ENCODE assay signal across 9 cellular contexts in genomic region chr2:37786854-37787253, GRCh38.
DNase-seq lines count a peak whose midpoint lies in the region; ATAC-seq and TF ChIP-seq lines count a peak whose summit lies in the region.
"Had no signal": no experiment of that assay in that cellular context is flagged by ENCODE, and none has a peak within 500 bp of the region (broad histone marks: within the 10 kb centered on the region; RNA-seq: fewer than 3 reads in every experiment).

No MANE protein-coding gene starts in this region.

- peak overlapping the region in 1 of 3 donors; percentile 78 for H3K27ac ChIP-seq in thyroid gland

- H3K4me3 ChIP-seq in thyroid gland (replicated peaks in 1 of 3): no peak overlapping the region

- intact Hi-C loops in thyroid gland (cut with DNase I): no loop called here

- no peaks in the 10 kb centered on the region for H3K27me3 ChIP-seq in thyroid gland

- no peak for TF ChIP-seq POLR2A in thyroid gland (IDR thresholded peaks at IDR 0.05)

- TF ChIP-seq CTCF in thyroid gland (IDR thresholded peaks at IDR 0.05): no peak

- DNase-seq in NCI-H1092 (lab: John Stamatoyannopoulos, UW) (peak; percentile 77), NCI-H446 (lab: John Stamatoyannopoulos, UW) (peak; percentile 79 to 96), glomerular visceral epithelial cell (ENCODE audit: extremely low spot score) (peak; percentile 78), thyroid gland (peak; percentile 74 to 80)
- DNase-seq in activated naive CD4-positive, alpha-beta T cell treated with anti-CD3 and anti-CD28 coated beads, Interleukin-2, amount 50 U/mL, for 72 hours (ENCODE audit: low spot score in 2 of 2): no peak
- DNase-seq in effector CD4-positive, alpha-beta T cell: no peak
- DNase-seq: activated T-cell treated with anti-CD3 and anti-CD28 coated beads, Interleukin-2, amount 50 U/mL, for 48 hours; stimulated activated naive CD8-positive, alpha-beta T cell treated with anti-CD3 and anti-CD28 coated beads, Interleukin-15, Interleukin-2, amounts not matched to agents 100 U/mL and 50 U/mL, for 24 hours had no signal

- H3K9me3 ChIP-seq in thyroid gland: no peaks in the 10 kb centered on the region

- peaks cover 15 to 19% of the 10 kb centered on the region in 2 donors for H3K9me3 Mint-ChIP-seq in activated naive CD4-positive, alpha-beta T cell treated with anti-CD3 and anti-CD28 coated beads, Interleukin-2, amount 50 U/mL, for 72 hours

- WGBS in thyroid gland, 2 donors: 34 to 40% methylated on average over 5 of the region's 5 CpGs

- H3K36me3 ChIP-seq in thyroid gland: no peaks in the 10 kb centered on the region

- no peak overlapping the region for H3K27ac Mint-ChIP-seq in activated naive CD4-positive, alpha-beta T cell treated with anti-CD3 and anti-CD28 coated beads, Interleukin-2, amount 50 U/mL, for 72 hours

- no peak for ATAC-seq in activated naive CD4-positive, alpha-beta T cell treated with anti-CD3 and anti-CD28 coated beads, Interleukin-2, amount 50 U/mL, for 72 hours
- no peak for ATAC-seq in GM18907 (IDR thresholded peaks at IDR 0.05; ENCODE audit: unreplicated experiment)
- ATAC-seq: stimulated activated naive CD8-positive, alpha-beta T cell treated with anti-CD3 and anti-CD28 coated beads, Interleukin-15, Interleukin-2, amounts not matched to agents 100 U/mL and 50 U/mL, for 24 hours had no signal

- H3K4me1 ChIP-seq in thyroid gland: peaks cover 4 to 43% of the 10 kb centered on the region in 2 donors

- H3K36me3 Mint-ChIP-seq in activated naive CD4-positive, alpha-beta T cell treated with anti-CD3 and anti-CD28 coated beads, Interleukin-2, amount 50 U/mL, for 72 hours: peaks cover 23 to 29% of the 10 kb centered on the region in 2 donors

Comparison
In these comparisons a context has a peak if more than half of its experiments do, and no peak if none do; other contexts are left out.
1. DNase-seq: peak in NCI-H1092 (single experiment), NCI-H446 (2 of 2), glomerular visceral epithelial cell (single experiment) and thyroid gland (2 of 2); none in activated naive CD4-positive, alpha-beta T cell treated with anti-CD3 and anti-CD28 coated beads, Interleukin-2, amount 50 U/mL, for 72 hours (0 of 2) and effector CD4-positive, alpha-beta T cell (single experiment).